ENCODE assay signal across 1 cellular context in genomic region chr2:121755237-121756111, GRCh38.
A peak's percentile ranks its signal among the peaks of the same experiment; 100 is the strongest.
TF ChIP-seq lines count a peak whose summit lies in the region.

Gene TSN, plus strand, starts transcription at chr2:121755651. Its CDS starts 129 bp downstream, at chr2:121755780.

TF ChIP-seq in K562, 482 proteins besides CTCF, POLR2A, EP300 and RAD21 (continued from another document and continues in another):
- TF ChIP-seq, protein P1, sequence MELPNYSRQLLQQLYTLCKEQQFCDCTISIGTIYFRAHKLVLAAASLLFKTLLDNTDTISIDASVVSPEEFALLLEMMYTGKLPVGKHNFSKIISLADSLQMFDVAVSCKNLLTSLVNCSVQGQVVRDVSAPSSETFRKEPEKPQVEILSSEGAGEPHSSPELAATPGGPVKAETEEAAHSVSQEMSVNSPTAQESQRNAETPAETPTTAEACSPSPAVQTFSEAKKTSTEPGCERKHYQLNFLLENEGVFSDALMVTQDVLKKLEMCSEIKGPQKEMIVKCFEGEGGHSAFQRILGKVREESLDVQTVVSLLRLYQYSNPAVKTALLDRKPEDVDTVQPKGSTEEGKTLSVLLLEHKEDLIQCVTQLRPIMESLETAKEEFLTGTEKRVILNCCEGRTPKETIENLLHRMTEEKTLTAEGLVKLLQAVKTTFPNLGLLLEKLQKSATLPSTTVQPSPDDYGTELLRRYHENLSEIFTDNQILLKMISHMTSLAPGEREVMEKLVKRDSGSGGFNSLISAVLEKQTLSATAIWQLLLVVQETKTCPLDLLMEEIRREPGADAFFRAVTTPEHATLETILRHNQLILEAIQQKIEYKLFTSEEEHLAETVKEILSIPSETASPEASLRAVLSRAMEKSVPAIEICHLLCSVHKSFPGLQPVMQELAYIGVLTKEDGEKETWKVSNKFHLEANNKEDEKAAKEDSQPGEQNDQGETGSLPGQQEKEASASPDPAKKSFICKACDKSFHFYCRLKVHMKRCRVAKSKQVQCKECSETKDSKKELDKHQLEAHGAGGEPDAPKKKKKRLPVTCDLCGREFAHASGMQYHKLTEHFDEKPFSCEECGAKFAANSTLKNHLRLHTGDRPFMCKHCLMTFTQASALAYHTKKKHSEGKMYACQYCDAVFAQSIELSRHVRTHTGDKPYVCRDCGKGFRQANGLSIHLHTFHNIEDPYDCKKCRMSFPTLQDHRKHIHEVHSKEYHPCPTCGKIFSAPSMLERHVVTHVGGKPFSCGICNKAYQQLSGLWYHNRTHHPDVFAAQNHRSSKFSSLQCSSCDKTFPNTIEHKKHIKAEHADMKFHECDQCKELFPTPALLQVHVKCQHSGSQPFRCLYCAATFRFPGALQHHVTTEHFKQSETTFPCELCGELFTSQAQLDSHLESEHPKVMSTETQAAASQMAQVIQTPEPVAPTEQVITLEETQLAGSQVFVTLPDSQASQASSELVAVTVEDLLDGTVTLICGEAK (IDR thresholded peaks at IDR 0.05): 0 out of 2 replicates have a peak, but pooled peaks have one; percentile 7
- TF ChIP-seq, protein P1 (CRISPR knock-in tag; IDR thresholded peaks at IDR 0.05): no peak
- TF ChIP-seq ZNF175 (CRISPR knock-in tag; IDR thresholded peaks at IDR 0.05; ENCODE audit: low read depth): no peak
- peak; percentile 98 for TF ChIP-seq ARID4B (CRISPR knock-in tag; IDR thresholded peaks at IDR 0.05)
- peak; percentile 84 for TF ChIP-seq CREB1 (IDR thresholded peaks at IDR 0.05)
- peak; percentile 88 for TF ChIP-seq CREB1 (CRISPR knock-in tag; IDR thresholded peaks at IDR 0.05)
- TF ChIP-seq GABPA (tag; conservative IDR thresholded peaks at IDR 0.05; ENCODE audit: low read depth): peak; percentile 35; the same call in 1 of the 2 replicates
- TF ChIP-seq, protein P2, sequence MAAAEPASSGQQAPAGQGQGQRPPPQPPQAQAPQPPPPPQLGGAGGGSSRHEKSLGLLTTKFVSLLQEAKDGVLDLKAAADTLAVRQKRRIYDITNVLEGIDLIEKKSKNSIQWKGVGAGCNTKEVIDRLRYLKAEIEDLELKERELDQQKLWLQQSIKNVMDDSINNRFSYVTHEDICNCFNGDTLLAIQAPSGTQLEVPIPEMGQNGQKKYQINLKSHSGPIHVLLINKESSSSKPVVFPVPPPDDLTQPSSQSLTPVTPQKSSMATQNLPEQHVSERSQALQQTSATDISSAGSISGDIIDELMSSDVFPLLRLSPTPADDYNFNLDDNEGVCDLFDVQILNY (CRISPR knock-in tag; IDR thresholded peaks at IDR 0.05): no peak
- no peak for TF ChIP-seq RFX5 (IDR thresholded peaks at IDR 0.05; ENCODE audit: low read depth, low read length)
- no peak for TF ChIP-seq ZNF780A (CRISPR knock-in tag; IDR thresholded peaks at IDR 0.05)
- TF ChIP-seq ZNF583 (CRISPR knock-in tag; IDR thresholded peaks at IDR 0.05): no peak
- TF ChIP-seq HMBOX1 (IDR thresholded peaks at IDR 0.05): no peak
- TF ChIP-seq KLF13 (tag; IDR thresholded peaks at IDR 0.05; ENCODE audit: borderline replicate concordance, low read depth): peak; percentile 99
- peak; percentile 54; the same call in 1 of the 2 replicates for TF ChIP-seq KAT7 (CRISPR knock-in tag; IDR thresholded peaks at IDR 0.05; ENCODE audit: borderline replicate concordance)
- TF ChIP-seq SMARCC2 (IDR thresholded peaks at IDR 0.05; ENCODE audit: low read depth): no peak
- no peak for TF ChIP-seq LARP7 (IDR thresholded peaks at IDR 0.05)
- TF ChIP-seq PHF21A (IDR thresholded peaks at IDR 0.05; ENCODE audit: borderline replicate concordance, low read depth): no peak
- peak; percentile 100 for TF ChIP-seq MNT (conservative IDR thresholded peaks at IDR 0.05)
- TF ChIP-seq SUPT5H (IDR thresholded peaks at IDR 0.05): peak; percentile 83
- TF ChIP-seq ZNF311 (CRISPR knock-in tag; IDR thresholded peaks at IDR 0.05): no peak
- peak; percentile 92 for TF ChIP-seq GMEB1 (CRISPR knock-in tag; IDR thresholded peaks at IDR 0.05)
- TF ChIP-seq CEBPG (CRISPR knock-in tag; IDR thresholded peaks at IDR 0.05): peak; percentile 94
- peak; percentile 64 to 65; a peak in 3 of 4 replicates for TF ChIP-seq CEBPG (tag; conservative IDR thresholded peaks at IDR 0.05 in 1 of 2, IDR thresholded peaks at IDR 0.05 in 1 of 2)
- peak; percentile 99 for TF ChIP-seq SIN3B (IDR thresholded peaks at IDR 0.05; ENCODE audit: low read depth)
- no peak for TF ChIP-seq TRIM28 (IDR thresholded peaks at IDR 0.05)
- peak; percentile 87 for TF ChIP-seq HMGN3 (IDR thresholded peaks at IDR 0.05; ENCODE audit: borderline replicate concordance, extremely low read depth, insufficient read length, low read depth, low read length)
- TF ChIP-seq ZNF253 (CRISPR knock-in tag; conservative IDR thresholded peaks at IDR 0.05): no peak
- TF ChIP-seq HOXB6 (CRISPR knock-in tag; IDR thresholded peaks at IDR 0.05; ENCODE audit: borderline replicate concordance): no peak
- no peak for TF ChIP-seq WHSC1 (IDR thresholded peaks at IDR 0.05; ENCODE audit: low read length)
- TF ChIP-seq MTA1 (IDR thresholded peaks at IDR 0.05; ENCODE audit: borderline replicate concordance): peak; percentile 99
- TF ChIP-seq CBX8 (IDR thresholded peaks at IDR 0.05; ENCODE audit: borderline replicate concordance, extremely low read depth, low read depth, low read length, poor library complexity, severe bottlenecking): no peak
- peak; percentile 98 for TF ChIP-seq POLR2G (IDR thresholded peaks at IDR 0.05; ENCODE audit: low read depth, low read length)
- peak; percentile 78 for TF ChIP-seq CCNT2 (IDR thresholded peaks at IDR 0.05; ENCODE audit: borderline replicate concordance, extremely low read depth, insufficient read length, low read depth, low read length)
- no peak; the same call in 1 of the 2 replicates for TF ChIP-seq MTA3 (IDR thresholded peaks at IDR 0.05; ENCODE audit: borderline replicate concordance)
- TF ChIP-seq TAF9B (IDR thresholded peaks at IDR 0.05; ENCODE audit: partially characterized antibody): no peak
- TF ChIP-seq SMARCA5 (IDR thresholded peaks at IDR 0.05): no peak
- TF ChIP-seq ZNF668 (CRISPR knock-in tag; IDR thresholded peaks at IDR 0.05): no peak
- no peak for TF ChIP-seq ARHGAP35 (IDR thresholded peaks at IDR 0.05; ENCODE audit: partially characterized antibody)
- no peak for TF ChIP-seq ZNF134 (CRISPR knock-in tag; conservative IDR thresholded peaks at IDR 0.05)
- peak; percentile 72; the same call in 1 of the 2 replicates for TF ChIP-seq AFF4 (CRISPR knock-in tag; IDR thresholded peaks at IDR 0.05)
- TF ChIP-seq SNRNP70 (optimal IDR thresholded peaks at IDR 0.05; ENCODE audit: low read depth, low read length): no peak
